ENCODE assay signal across 8 cellular contexts in genomic region chr1:235767795-235768194, GRCh38.
DNase-seq lines count a peak whose midpoint lies in the region; ATAC-seq lines count a peak whose summit lies in the region.
"Had no signal": no experiment of that assay in that cellular context is flagged by ENCODE, and none has a peak within 500 bp of the region (broad histone marks: within the 10 kb centered on the region; RNA-seq: fewer than 3 reads in every experiment).

No MANE protein-coding gene starts in this region.

- ATAC-seq in GM18867 (IDR thresholded peaks at IDR 0.05; ENCODE audit: unreplicated experiment) (peak; percentile 93), GM21423 (IDR thresholded peaks at IDR 0.05; ENCODE audit: unreplicated experiment) (peak; percentile 96), HG03095 (IDR thresholded peaks at IDR 0.05; ENCODE audit: unreplicated experiment) (peak; percentile 95)

- DNase-seq in germinal center (ENCODE audit: low spot score) (peak; percentile 12), islet precursor cell (no peak), glomerular visceral epithelial cell (ENCODE audit: extremely low spot score) (no peak), NCI-H2107 (lab: John Stamatoyannopoulos, UW) (no peak)
- DNase-seq: foreskin melanocyte had no signal
